Comparison of ENCODE assay signal across 9 cellular contexts in genomic region chr17:63497708-63498483, GRCh38. TPM values are rescaled to one million over a fixed set of nuclear protein-coding genes. Genes with fewer than 3 reads are reported as not detected.
DNase-seq lines count a peak whose midpoint lies in the region; ATAC-seq and TF ChIP-seq lines count a peak whose summit lies in the region.
"Had no signal": no experiment of that assay in that cellular context is flagged by ENCODE, and none has a peak within 500 bp of the region (broad histone marks: within the 10 kb centered on the region; RNA-seq: fewer than 3 reads in every experiment).

No MANE protein-coding gene starts in this region.

- H3K79me2 ChIP-seq in mesendoderm (ENCODE audit: control insufficient read depth, insufficient read depth, low read length): no peaks in the 10 kb centered on the region

- no peak overlapping the region for H3K27ac Mint-ChIP-seq in naive thymus-derived CD8-positive, alpha-beta T cell

- H3K18ac ChIP-seq in mesendoderm (ENCODE audit: low read length): no peak overlapping the region

- H4K8ac ChIP-seq in mesendoderm (ENCODE audit: low read depth, low read length): no peak overlapping the region

- TF ChIP-seq CTCF in dorsolateral prefrontal cortex (IDR thresholded peaks at IDR 0.05 in 54 of 56, conservative IDR thresholded peaks at IDR 0.05 in 2 of 56; ENCODE audit: low read depth in 1 of 56, partially characterized antibody in 56 of 56): no peak

- no peak overlapping the region for H3K4ac ChIP-seq in mesendoderm (ENCODE audit: low read depth, low read length)

- H3K9me3 ChIP-seq in MG63: no peaks in the 10 kb centered on the region

- intact Hi-C loops in dorsolateral prefrontal cortex (cut with DNase I): no loop called here

- H3K79me1 ChIP-seq in mesendoderm (ENCODE audit: low read length): no peaks in the 10 kb centered on the region

- WGBS in mesendoderm (ENCODE audit: extremely low coverage, insufficient coverage, low lambda C conversion rate): no CpG with 5 or more reads among the region's 16 CpGs

- no peaks in the 10 kb centered on the region for H3K4me1 Mint-ChIP-seq in naive thymus-derived CD8-positive, alpha-beta T cell

- H2BK120ac ChIP-seq in mesendoderm (ENCODE audit: low read depth, low read length): no peak overlapping the region

- H3K23ac ChIP-seq in mesendoderm (ENCODE audit: low read length): no peak overlapping the region

- H2AK5ac ChIP-seq in mesendoderm (ENCODE audit: low read length): no peak overlapping the region

- peaks cover 3% of the 10 kb centered on the region for H3K4me1 ChIP-seq in mesendoderm (ENCODE audit: control insufficient read depth, low read depth, low read length)

- no peak for ATAC-seq in naive thymus-derived CD8-positive, alpha-beta T cell

- H4K5ac ChIP-seq in mesendoderm (ENCODE audit: low read length): no peak overlapping the region

- POLR2A ChIA-PET in naive thymus-derived CD8-positive, alpha-beta T cell (lab: Charles Lee): no interaction called here

- H3K9ac ChIP-seq in mesendoderm (ENCODE audit: low read length): peak overlapping the region; percentile 38

- peak; percentile 9 for DNase-seq in DMS153 (lab: John Stamatoyannopoulos, UW)
- no peak for DNase-seq in DMS153 treated with DMSO at 0.1 percent for 48 hours (lab: John Stamatoyannopoulos, UW; ENCODE audit: unreplicated experiment)
- DNase-seq in MG63: peak; percentile 38
- peak; percentile 23 for DNase-seq in UCSD-AML1 (lab: John Stamatoyannopoulos, UW; ENCODE audit: unreplicated experiment)
- DNase-seq in mesendoderm: peak; percentile 86
- DNase-seq in dorsolateral prefrontal cortex: no peak
- no peak for DNase-seq in anterior cingulate cortex (lab: John Stamatoyannopoulos, UW)
- DNase-seq in naive thymus-derived CD8-positive, alpha-beta T cell: no peak
- DNase-seq: 8988T had no signal

- H3K27me3 ChIP-seq in MG63 (peaks cover 13% of the 10 kb centered on the region), mesendoderm (ENCODE audit: insufficient read depth, low read length, poor library complexity) (no peaks in the 10 kb centered on the region), dorsolateral prefrontal cortex (no peaks in the 10 kb centered on the region)

- H2BK5ac ChIP-seq in mesendoderm (ENCODE audit: low read length): no peak overlapping the region

- H3K36me3 Mint-ChIP-seq in naive thymus-derived CD8-positive, alpha-beta T cell: no peaks in the 10 kb centered on the region

- no peak overlapping the region for H3K27ac ChIP-seq in mesendoderm (ENCODE audit: low read depth, low read length)
- H3K27ac ChIP-seq in dorsolateral prefrontal cortex: no peak overlapping the region

- H2BK15ac ChIP-seq in mesendoderm (replicated peaks; ENCODE audit: low read depth): no peak overlapping the region

- H3K9me3 Mint-ChIP-seq in naive thymus-derived CD8-positive, alpha-beta T cell: no peaks in the 10 kb centered on the region

- H3K27me3 Mint-ChIP-seq in naive thymus-derived CD8-positive, alpha-beta T cell: peaks cover 0 to 18% (median 12%) of the 10 kb centered on the region in 5 donors

- H3K4me3 ChIP-seq in MG63 (no peak overlapping the region), mesendoderm (ENCODE audit: low read length) (no peak overlapping the region), dorsolateral prefrontal cortex (no peak overlapping the region)

- no peak overlapping the region for H3K4me3 Mint-ChIP-seq in naive thymus-derived CD8-positive, alpha-beta T cell

- H3K36me3 ChIP-seq in MG63 (no peaks in the 10 kb centered on the region), mesendoderm (ENCODE audit: control insufficient read depth, insufficient read depth, low read length) (no peaks in the 10 kb centered on the region)

- no peak overlapping the region for H3K4me2 ChIP-seq in mesendoderm (ENCODE audit: low read length)

- H3K56ac ChIP-seq in mesendoderm (ENCODE audit: low read length): peak overlapping the region; percentile 74

RNA-seq across cellular contexts. Expression of gene ACE, which starts 21.0 kb away (rescaled TPM):
- 0.40 TPM in 1 of 2 replicates, not detected in the other for total RNA-seq in MG63 (2014; rRNA removed; shearing (Covaris generic); ENCODE audit: low replicate concordance)
- 1.1 TPM for polyA plus RNA-seq in mesendoderm (2013, experiment 1 of 2)
- polyA plus RNA-seq in mesendoderm (2013, experiment 2 of 2): 1.2 TPM
- 10 to 100 TPM in 92 of 120 experiments, 1 to 10 TPM in 28; 4.2 to 23.0 (median 12.1) TPM for total RNA-seq in dorsolateral prefrontal cortex
- total RNA-seq in naive thymus-derived CD8-positive, alpha-beta T cell: 1 to 10 TPM; 1.2 to 1.9 TPM
- under 1 TPM in 1 of 3 donors, not detected in 2; 0.15 TPM for polyA plus RNA-seq in naive thymus-derived CD8-positive, alpha-beta T cell

RNA-seq across cellular contexts. Expression of gene KCNH6, which starts 25.3 kb away (rescaled TPM):
- not detected in 2 replicates for total RNA-seq in MG63 (2014; rRNA removed; shearing (Covaris generic); ENCODE audit: low replicate concordance)
- 0.42 TPM for polyA plus RNA-seq in mesendoderm (2013, experiment 1 of 2)
- 0.34 TPM for polyA plus RNA-seq in mesendoderm (2013, experiment 2 of 2)
- total RNA-seq in dorsolateral prefrontal cortex: 1 to 10 TPM in 51 of 120 experiments, under 1 TPM in 69; 0.28 to 1.8 (median 0.97) TPM
- total RNA-seq in naive thymus-derived CD8-positive, alpha-beta T cell: not detected
- polyA plus RNA-seq in naive thymus-derived CD8-positive, alpha-beta T cell: not detected

RNA-seq across cellular contexts. Expression of gene CYB561, which starts 51.8 kb away (rescaled TPM):
- total RNA-seq in MG63 (2014; rRNA removed; shearing (Covaris generic); ENCODE audit: low replicate concordance): 18.6 and 42.8 TPM in 2 replicates
- polyA plus RNA-seq in mesendoderm (2013, experiment 1 of 2): 25.0 TPM
- 24.4 TPM for polyA plus RNA-seq in mesendoderm (2013, experiment 2 of 2)
- total RNA-seq in dorsolateral prefrontal cortex: 10 to 100 TPM; 11.4 to 81.5 (median 46.1) TPM
- total RNA-seq in naive thymus-derived CD8-positive, alpha-beta T cell: 1 to 10 TPM; 6.0 to 6.3 TPM
- 10 to 100 TPM in 1 of 3 donors, 1 to 10 TPM in 2; 1.2 to 10.3 (median 3.0) TPM for polyA plus RNA-seq in naive thymus-derived CD8-positive, alpha-beta T cell

RNA-seq across cellular contexts. Expression of gene DCAF7, which starts 52.4 kb away (rescaled TPM):
- total RNA-seq in MG63 (2014; rRNA removed; shearing (Covaris generic); ENCODE audit: low replicate concordance): 7.5 and 21.6 TPM in 2 replicates
- 39.7 TPM for polyA plus RNA-seq in mesendoderm (2013, experiment 1 of 2)
- polyA plus RNA-seq in mesendoderm (2013, experiment 2 of 2): 39.6 TPM
- total RNA-seq in dorsolateral prefrontal cortex: 10 to 100 TPM; 51.7 to 77.3 (median 64.0) TPM
- total RNA-seq in naive thymus-derived CD8-positive, alpha-beta T cell: 10 to 100 TPM; 70.4 to 76.0 TPM
- 10 to 100 TPM; 57.8 to 77.5 (median 75.6) TPM for polyA plus RNA-seq in naive thymus-derived CD8-positive, alpha-beta T cell

Comparison
In these comparisons a context has a peak if more than half of its experiments do, and no peak if none do; other contexts are left out.
1. DNase-seq: peak in DMS153 (single experiment), MG63 (single experiment), UCSD-AML1 (single experiment) and mesendoderm (single experiment); none in DMS153 treated with DMSO at 0.1 percent for 48 hours (single experiment), dorsolateral prefrontal cortex (0 of 10), anterior cingulate cortex (0 of 58) and naive thymus-derived CD8-positive, alpha-beta T cell (0 of 10).